Comparison of ENCODE assay signal across 11 cellular contexts in genomic region chr12:94730846-94731245, GRCh38.
"Had no signal": no experiment of that assay in that cellular context is flagged by ENCODE, and none has a peak within 500 bp of the region (broad histone marks: within the 10 kb centered on the region; RNA-seq: fewer than 3 reads in every experiment).

No MANE protein-coding gene starts in this region.

- H3K9me3 ChIP-seq: heart right ventricle, suprapubic skin, upper lobe of left lung had no signal

- H3K36me3 ChIP-seq: heart right ventricle, suprapubic skin, upper lobe of left lung had no signal

- H3K27me3 ChIP-seq: heart right ventricle, suprapubic skin, upper lobe of left lung had no signal

- H3K4me3 ChIP-seq: heart right ventricle, suprapubic skin, upper lobe of left lung had no signal

- H3K4me1 ChIP-seq: suprapubic skin, upper lobe of left lung had no signal

- H3K27ac ChIP-seq: heart right ventricle, suprapubic skin, upper lobe of left lung had no signal

- DNase-seq: activated naive CD4-positive, alpha-beta T cell treated with anti-CD3 and anti-CD28 coated beads, Interleukin-2, amount 50 U/mL, for 16 hours; amniotic stem cell; cortex of kidney; effector CD8-positive, alpha-beta T cell; heart right ventricle; left ventricle myocardium superior; mesenchymal stem cell; stimulated activated CD4-positive, alpha-beta T cell treated with anti-CD3 and anti-CD28 coated beads, Interleukin-12 subunit alpha, Interleukin-12 subunit beta, amount 100 ng/mL, for 4 hours; stimulated activated naive CD8-positive, alpha-beta T cell treated with anti-CD3 and anti-CD28 coated beads, Interleukin-15, Interleukin-2, amounts not matched to agents 100 U/mL and 50 U/mL, for 24 hours; upper lobe of left lung had no signal
